20 cellular contexts compared by ENCODE assay signal in genomic region chr4:106036848-106037247, GRCh38.
A peak's percentile ranks its signal among the peaks of the same experiment; 100 is the strongest.
DNase-seq lines count a peak whose midpoint lies in the region; ATAC-seq, FAIRE-seq and TF ChIP-seq lines count a peak whose summit lies in the region.
"Had no signal": no experiment of that assay in that cellular context is flagged by ENCODE, and none has a peak within 500 bp of the region (broad histone marks: within the 10 kb centered on the region; RNA-seq: fewer than 3 reads in every experiment).

No MANE protein-coding gene starts in this region.

- H3K36me3 Mint-ChIP-seq in activated naive CD8-positive, alpha-beta T cell treated with anti-CD3 and anti-CD28 coated beads for 36 hours, result peaks cover 3% of the 10 kb centered on the region
- H3K36me3 Mint-ChIP-seq in activated naive CD8-positive, alpha-beta T cell treated with anti-CD3 and anti-CD28 coated beads, Interleukin-2, amount 50 U/mL, for 24 hours (ENCODE audit: low read depth), result no peaks in the 10 kb centered on the region

- peak overlapping the region; percentile 1 for H3K27ac Mint-ChIP-seq in activated naive CD8-positive, alpha-beta T cell treated with anti-CD3 and anti-CD28 coated beads for 36 hours
- H3K27ac Mint-ChIP-seq in activated naive CD8-positive, alpha-beta T cell treated with anti-CD3 and anti-CD28 coated beads, Interleukin-2, amount 50 U/mL, for 24 hours, result no peak overlapping the region
- H3K27ac Mint-ChIP-seq: CD4-positive, alpha-beta T cell; GM23338; HFFc6 had no signal

- no peak for DNase-seq in activated naive CD8-positive, alpha-beta T cell treated with anti-CD3 and anti-CD28 coated beads for 36 hours
- no peak for DNase-seq in activated naive CD8-positive, alpha-beta T cell treated with anti-CD3 and anti-CD28 coated beads, Interleukin-2, amount 50 U/mL, for 24 hours
- DNase-seq in OCI-M1 (lab: John Stamatoyannopoulos, UW), result peak; percentile 3
- peak; percentile 24 for DNase-seq in amniotic epithelial cell (ENCODE audit: low read depth)
- no peak for DNase-seq in activated CD4-positive, alpha-beta T cell treated with anti-CD3 and anti-CD28 coated beads, Interleukin-2, amount 50 U/mL, for 48 hours
- DNase-seq in GDM1 (lab: John Stamatoyannopoulos, UW), result no peak
- DNase-seq in GM12892 (ENCODE audit: insufficient read length), result no peak
- DNase-seq: AML-193; Caco-2; CD4-positive, alpha-beta T cell; DMS153; DMS79; HCEC 1CT; HFFc6; IMR-90 had no signal

- ATAC-seq in activated naive CD8-positive, alpha-beta T cell treated with anti-CD3 and anti-CD28 coated beads, Interleukin-2, amount 50 U/mL, for 24 hours, result no peak
- ATAC-seq: A549, GM12878, GM23338 had no signal

- no peak overlapping the region for H3K4me3 Mint-ChIP-seq in activated naive CD8-positive, alpha-beta T cell treated with anti-CD3 and anti-CD28 coated beads for 36 hours
- no peak overlapping the region for H3K4me3 Mint-ChIP-seq in activated naive CD8-positive, alpha-beta T cell treated with anti-CD3 and anti-CD28 coated beads, Interleukin-2, amount 50 U/mL, for 24 hours
- H3K4me3 Mint-ChIP-seq: CD4-positive, alpha-beta T cell; GM23338; HFFc6 had no signal

- H3K9me3 Mint-ChIP-seq in activated naive CD8-positive, alpha-beta T cell treated with anti-CD3 and anti-CD28 coated beads for 36 hours, result no peaks in the 10 kb centered on the region
- H3K9me3 Mint-ChIP-seq in activated naive CD8-positive, alpha-beta T cell treated with anti-CD3 and anti-CD28 coated beads, Interleukin-2, amount 50 U/mL, for 24 hours, result peaks cover under 1% of the 10 kb centered on the region
- H3K9me3 Mint-ChIP-seq: GM23338, HFFc6 had no signal

- no peak for TF ChIP-seq POLR2A in GM12892 (IDR thresholded peaks at IDR 0.05; ENCODE audit: low read depth, low read length)

- FAIRE-seq in GM12892 (lab: Jason Lieb, UNC), result no peak
- FAIRE-seq: A549, D721Med, GM12878, H54 had no signal

- H3K27me3 Mint-ChIP-seq in activated naive CD8-positive, alpha-beta T cell treated with anti-CD3 and anti-CD28 coated beads for 36 hours, result peaks cover 4% of the 10 kb centered on the region
- no peaks in the 10 kb centered on the region for H3K27me3 Mint-ChIP-seq in activated naive CD8-positive, alpha-beta T cell treated with anti-CD3 and anti-CD28 coated beads, Interleukin-2, amount 50 U/mL, for 24 hours
- H3K27me3 Mint-ChIP-seq: CD4-positive, alpha-beta T cell had no signal

- H3K4me1 Mint-ChIP-seq in activated naive CD8-positive, alpha-beta T cell treated with anti-CD3 and anti-CD28 coated beads for 36 hours, result no peaks in the 10 kb centered on the region
- no peaks in the 10 kb centered on the region for H3K4me1 Mint-ChIP-seq in activated naive CD8-positive, alpha-beta T cell treated with anti-CD3 and anti-CD28 coated beads, Interleukin-2, amount 50 U/mL, for 24 hours

Comparison
In these comparisons a context has a peak if more than half of its experiments do, and no peak if none do; other contexts are left out.
1. DNase-seq: peak in OCI-M1 (single experiment) and amniotic epithelial cell (single experiment); none in activated naive CD8-positive, alpha-beta T cell treated with anti-CD3 and anti-CD28 coated beads for 36 hours (single experiment), activated naive CD8-positive, alpha-beta T cell treated with anti-CD3 and anti-CD28 coated beads, Interleukin-2, amount 50 U/mL, for 24 hours (single experiment), activated CD4-positive, alpha-beta T cell treated with anti-CD3 and anti-CD28 coated beads, Interleukin-2, amount 50 U/mL, for 48 hours (0 of 2), GDM1 (single experiment) and GM12892 (single experiment).